Comparison of ENCODE assay signal across 11 cellular contexts in the genomic region with DNA sequence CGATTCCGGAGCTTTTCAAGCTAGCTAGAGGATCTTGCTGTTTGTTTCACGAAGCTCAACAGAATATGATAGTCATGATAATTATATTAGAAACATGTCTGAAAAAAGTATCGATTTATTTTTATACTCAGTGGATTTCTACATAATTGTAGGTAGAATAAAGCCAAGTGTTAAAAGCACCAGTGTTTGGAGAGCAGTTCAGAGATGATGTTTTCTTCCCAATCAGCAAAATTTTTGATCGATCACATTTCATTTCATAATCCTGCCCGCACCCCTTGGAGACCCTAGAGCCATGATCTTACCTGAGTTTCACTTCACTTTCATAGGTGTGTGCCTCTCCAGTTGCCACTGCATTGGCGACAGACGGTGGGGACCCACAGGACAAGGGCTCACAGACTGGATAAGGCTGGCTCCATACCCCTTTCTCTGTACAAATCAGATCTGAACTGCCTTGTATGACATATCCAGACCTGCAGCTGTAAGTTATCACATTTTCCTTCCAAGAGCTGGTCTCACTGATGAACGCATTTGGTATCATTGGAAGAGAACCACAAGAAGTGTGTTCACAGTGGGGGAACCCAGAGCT.
"Had no signal": no experiment of that assay in that cellular context is flagged by ENCODE, and none has a peak within 500 bp of the region (broad histone marks: within the 10 kb centered on the region; RNA-seq: fewer than 3 reads in every experiment).

No MANE protein-coding gene starts in this region.

- DNase-seq: GM23248, GOT3, H7, H9, HCEC 1CT, HFFc6 had no signal

- H3K4me3 ChIP-seq: GM23248, GM23338, HAP-1 had no signal

- H3K27ac ChIP-seq: GM23248 had no signal

- ATAC-seq: GM23338, HCT116 had no signal

- H3K9ac ChIP-seq: GM23248 had no signal

- H2AFZ ChIP-seq: GM23248, GM23338 had no signal

- H3K9me3 ChIP-seq: HAP-1 had no signal

- H3K4me2 ChIP-seq: GM23338 had no signal

- H3K36me3 ChIP-seq: HAP-1 had no signal

- FAIRE-seq: H1, H54 had no signal

- H3K4me1 ChIP-seq: HAP-1 had no signal
